8 cellular contexts compared by ENCODE assay signal in the genomic region with DNA sequence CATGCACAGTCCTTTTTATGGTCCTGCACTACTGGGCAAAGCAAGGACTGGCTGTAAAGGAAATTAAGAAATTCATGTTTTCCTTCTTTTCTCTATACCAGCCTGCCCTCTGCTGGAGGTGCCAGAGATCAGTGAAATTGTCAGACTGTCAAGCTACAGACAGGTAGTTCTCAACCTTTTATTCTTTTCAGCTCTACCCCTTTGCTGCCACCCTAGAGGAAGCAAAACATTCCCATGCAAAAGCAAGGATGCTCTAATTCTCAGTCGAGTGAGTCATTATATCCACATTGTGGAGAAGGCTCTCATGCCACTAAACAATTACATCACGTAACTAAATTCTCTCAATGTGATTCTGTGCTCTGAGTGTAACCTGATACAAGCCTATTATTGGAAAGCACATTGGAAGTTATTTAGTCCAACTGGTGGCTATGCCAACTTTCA. TPM values are rescaled to one million over a fixed set of nuclear protein-coding genes. Genes with fewer than 3 reads are reported as not detected.
DNase-seq lines count a peak whose midpoint lies in the region; ATAC-seq and TF ChIP-seq lines count a peak whose summit lies in the region.

No MANE protein-coding gene starts in this region.

- intact Hi-C loops in Panc1 (cut with micrococcal nuclease; ENCODE audit: unreplicated experiment): loop anchor here (2.0 kb wide), 1 partner anchor 118 kb away; no protein-coding TSS in a partner anchor

- in situ Hi-C loops in Panc1 (cut with HindIII; ENCODE audit: low pct_unique_long_range_greater_than_20kb, low sequenced_read_pairs) (no loop called here), astrocyte of the spinal cord (cut with HindIII; ENCODE audit: low sequenced_read_pairs) (no loop called here)

- H3K36me3 ChIP-seq in KMS-11 (ENCODE audit: insufficient read depth): no peaks in the 10 kb centered on the region
- no peaks in the 10 kb centered on the region for H3K36me3 ChIP-seq in Panc1 (ENCODE audit: control insufficient read depth, insufficient read depth, low read length)

- no peaks in the 10 kb centered on the region for H4K20me1 ChIP-seq in KMS-11 (ENCODE audit: insufficient read depth)

- BruUV-seq in Panc1 (replicated peaks; lab: Mats Ljungman, UMichigan): no TSS peak

- ATAC-seq in Panc1 (peak; percentile 85), HG03039 (IDR thresholded peaks at IDR 0.05; ENCODE audit: unreplicated experiment) (no peak), HG02759 (IDR thresholded peaks at IDR 0.05; ENCODE audit: unreplicated experiment) (no peak)

- H3K4me1 ChIP-seq in KMS-11 (ENCODE audit: low read depth, poor library complexity, severe bottlenecking) (no peaks in the 10 kb centered on the region), Panc1 (ENCODE audit: control insufficient read depth, insufficient read depth, low read length) (peaks cover 5% of the 10 kb centered on the region; the same call in 1 of the 2 replicates)

- no peak overlapping the region for H3K9ac ChIP-seq in KMS-11

- no peak overlapping the region for H2AFZ ChIP-seq in KMS-11 (ENCODE audit: low read depth)

- H3K79me2 ChIP-seq in KMS-11 (ENCODE audit: insufficient read depth, low read depth): no peaks in the 10 kb centered on the region

- H3K4me3 ChIP-seq in KMS-11 (IDR thresholded peaks at IDR 0.05; ENCODE audit: insufficient read depth, low read depth, low read length): no peak overlapping the region
- H3K4me3 ChIP-seq in Panc1 (ENCODE audit: low read depth in 2 of 2, low read length in 2 of 2): no peak overlapping the region
- no peak overlapping the region for H3K4me3 ChIP-seq in astrocyte of the spinal cord (ENCODE audit: low read depth, low read length)

- H3K27ac ChIP-seq in KMS-11: no peak overlapping the region
- no peak overlapping the region for H3K27ac ChIP-seq in Panc1 (ENCODE audit: low read length)

- H3K4me2 ChIP-seq in KMS-11: no peak overlapping the region

- no peaks in the 10 kb centered on the region for H3K9me3 ChIP-seq in Panc1 (ENCODE audit: control insufficient read depth, insufficient read depth, low read depth, low read length)

- POLR2A ChIA-PET in Panc1 (lab: Charles Lee): no interaction called here

- CTCF ChIA-PET in Panc1 (lab: Charles Lee): interaction anchor here (0.6 to 1.3 kb wide), 4 partner anchors 9 to 118 kb away, joined by 3 to 12 read pairs (median 4); no protein-coding TSS in a partner anchor

- TF ChIP-seq CTCF in KMS-11 (conservative IDR thresholded peaks at IDR 0.05; ENCODE audit: low read depth, low read length): peak; percentile 88
- TF ChIP-seq CTCF in Panc1 (IDR thresholded peaks at IDR 0.05): peak; percentile 86
- TF ChIP-seq CTCF in astrocyte of the spinal cord (IDR thresholded peaks at IDR 0.05; ENCODE audit: low read depth, low read length): peak; percentile 59

- H3K27me3 ChIP-seq in KMS-11 (ENCODE audit: insufficient read depth, low read depth) (no peaks in the 10 kb centered on the region), Panc1 (ENCODE audit: control insufficient read depth, insufficient read depth, low read length) (no peaks in the 10 kb centered on the region)

- peak; percentile 77 for DNase-seq in EL
- no peak for DNase-seq in Panc1 (ENCODE audit: low read depth, low spot score)
- DNase-seq in astrocyte of the spinal cord (ENCODE audit: low read depth, low spot score): peak; percentile 91
- DNase-seq in inferior parietal cortex (ENCODE audit: extremely low spot score): peak; percentile 60
- DNase-seq in stimulated activated CD8-positive, alpha-beta memory T cell treated with anti-CD3 and anti-CD28 coated beads, Interleukin-4, amount 100 ng/mL, for 24 hours (ENCODE audit: low read depth): peak; percentile 23

RNA-seq across cellular contexts. Expression of a gene that starts 25.0 kb away (rescaled TPM):
- total RNA-seq in Panc1 (2021; ENCODE audit: unreplicated experiment): 0.62 TPM
- polyA plus RNA-seq in Panc1 (2012; ENCODE audit: insufficient read length): 0.55 TPM
